In the genomic region with DNA sequence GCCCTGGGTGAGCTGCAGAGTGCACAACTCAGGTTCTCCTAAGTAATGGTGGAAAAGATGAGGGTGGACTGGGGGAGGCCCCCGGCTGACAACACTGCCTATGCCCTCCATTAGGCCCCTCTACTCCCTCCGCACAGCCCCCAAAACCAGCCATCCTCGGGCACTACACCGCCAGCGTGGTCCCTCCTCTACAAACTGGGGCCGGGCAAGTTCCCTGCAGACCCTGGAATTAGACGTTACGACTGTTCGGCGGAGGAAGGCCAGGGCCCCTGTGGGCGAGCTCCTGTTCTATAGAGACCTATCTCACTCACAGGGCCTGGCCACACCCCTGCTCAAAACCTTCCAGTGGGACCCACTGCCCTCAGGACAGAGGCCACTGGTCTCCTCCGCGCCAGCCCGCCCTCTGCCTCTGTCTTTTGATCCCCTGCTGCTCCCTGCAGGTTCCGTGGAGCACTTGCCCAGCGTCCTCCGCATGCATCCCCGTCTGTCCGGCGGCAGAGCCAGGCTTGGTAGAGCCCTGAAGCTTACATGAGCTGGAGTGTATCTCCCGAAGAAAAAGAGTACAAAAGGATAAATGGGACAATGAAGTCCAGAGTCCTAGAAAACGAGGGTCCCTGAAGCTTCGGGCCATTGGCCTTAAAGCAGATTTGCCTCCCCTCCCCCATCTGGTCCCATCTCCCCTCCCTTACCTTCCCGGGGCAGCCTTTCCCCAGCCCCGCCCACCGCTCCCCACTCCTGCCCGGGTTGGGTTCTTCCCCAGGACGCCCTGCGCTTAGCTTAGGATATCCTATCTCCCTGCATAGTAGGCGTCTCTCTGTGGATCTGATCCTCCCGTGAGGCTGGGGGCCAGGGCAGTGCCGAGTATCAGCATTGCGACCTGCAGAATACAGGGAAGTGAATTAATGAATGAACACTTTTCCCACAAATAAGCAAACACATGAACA, we compare ENCODE assay signal across 12 cellular contexts.
DNase-seq lines count a peak whose midpoint lies in the region; ATAC-seq and TF ChIP-seq lines count a peak whose summit lies in the region.
"Had no signal": no experiment of that assay in that cellular context is flagged by ENCODE, and none has a peak within 500 bp of the region (broad histone marks: within the 10 kb centered on the region; RNA-seq: fewer than 3 reads in every experiment).

No MANE protein-coding gene starts in this region.

- no peaks in the 10 kb centered on the region for H3K27me3 ChIP-seq in RWPE2 (ENCODE audit: insufficient read depth, poor library complexity, severe bottlenecking)
- H3K27me3 ChIP-seq: vagina had no signal

- no peak overlapping the region for H3K27ac Mint-ChIP-seq in activated naive CD4-positive, alpha-beta T cell treated with anti-CD3 and anti-CD28 coated beads, Interleukin-2, amount 50 U/mL, for 72 hours
- H3K27ac Mint-ChIP-seq in stimulated activated naive B cell treated with anti-CD40 and anti-IgM and Interleukin-4, amounts not matched to agents 10 μg/mL and 1 μg/mL and 100 μg/mL, for 72 hours, result no peak overlapping the region
- H3K27ac Mint-ChIP-seq: CD8-positive, alpha-beta T cell; immature natural killer cell had no signal

- no peak for DNase-seq in activated naive CD4-positive, alpha-beta T cell treated with anti-CD3 and anti-CD28 coated beads, Interleukin-2, amount 50 U/mL, for 72 hours (ENCODE audit: low spot score in 2 of 2)
- no peak for DNase-seq in activated naive CD4-positive, alpha-beta T cell treated with anti-CD3 and anti-CD28 coated beads, Interleukin-2, amount 50 U/mL, for 16 hours
- DNase-seq in RWPE2 (ENCODE audit: low spot score) (peak; percentile 66), hepatic stellate cell (ENCODE audit: low spot score) (peak; percentile 15), NCI-H446 (lab: John Stamatoyannopoulos, UW) (no peak), NCI-H1417 (lab: John Stamatoyannopoulos, UW) (no peak), T-helper 9 cell (no peak)
- DNase-seq in stimulated activated naive B cell treated with anti-CD40 and anti-IgM and Interleukin-4, amounts not matched to agents 10 μg/mL and 1 μg/mL and 100 μg/mL, for 72 hours, result no peak

- H3K36me3 Mint-ChIP-seq in activated naive CD4-positive, alpha-beta T cell treated with anti-CD3 and anti-CD28 coated beads, Interleukin-2, amount 50 U/mL, for 72 hours, result no peaks in the 10 kb centered on the region
- no peaks in the 10 kb centered on the region for H3K36me3 Mint-ChIP-seq in stimulated activated naive B cell treated with anti-CD40 and anti-IgM and Interleukin-4, amounts not matched to agents 10 μg/mL and 1 μg/mL and 100 μg/mL, for 72 hours
- H3K36me3 Mint-ChIP-seq: CD8-positive, alpha-beta T cell; immature natural killer cell; T-cell had no signal

- H3K27ac ChIP-seq in RWPE2 (ENCODE audit: poor library complexity, severe bottlenecking), result no peak overlapping the region
- H3K27ac ChIP-seq: vagina had no signal

- H3K9me3 Mint-ChIP-seq in activated naive CD4-positive, alpha-beta T cell treated with anti-CD3 and anti-CD28 coated beads, Interleukin-2, amount 50 U/mL, for 72 hours, result no peaks in the 10 kb centered on the region
- peaks cover 0 to 1% of the 10 kb centered on the region in 2 donors for H3K9me3 Mint-ChIP-seq in stimulated activated naive B cell treated with anti-CD40 and anti-IgM and Interleukin-4, amounts not matched to agents 10 μg/mL and 1 μg/mL and 100 μg/mL, for 72 hours
- H3K9me3 Mint-ChIP-seq: CD8-positive, alpha-beta T cell; immature natural killer cell; T-cell had no signal

- H3K4me3 Mint-ChIP-seq in stimulated activated naive B cell treated with anti-CD40 and anti-IgM and Interleukin-4, amounts not matched to agents 10 μg/mL and 1 μg/mL and 100 μg/mL, for 72 hours, result no peak overlapping the region
- H3K4me3 Mint-ChIP-seq: CD8-positive, alpha-beta T cell; T-cell had no signal

- peaks cover 2% of the 10 kb centered on the region for H3K9me3 ChIP-seq in RWPE2 (ENCODE audit: severe bottlenecking)
- H3K9me3 ChIP-seq: vagina had no signal

- H3K4me1 Mint-ChIP-seq in stimulated activated naive B cell treated with anti-CD40 and anti-IgM and Interleukin-4, amounts not matched to agents 10 μg/mL and 1 μg/mL and 100 μg/mL, for 72 hours, result peaks cover 7 to 8% of the 10 kb centered on the region in 2 donors

- no peak overlapping the region for H3K4me3 ChIP-seq in RWPE2 (ENCODE audit: severe bottlenecking)
- H3K4me3 ChIP-seq: vagina had no signal

- H3K4me1 ChIP-seq in RWPE2 (ENCODE audit: insufficient read depth, poor library complexity, severe bottlenecking), result no peaks in the 10 kb centered on the region

- peaks cover 42 to 58% of the 10 kb centered on the region in 2 donors for H3K27me3 Mint-ChIP-seq in stimulated activated naive B cell treated with anti-CD40 and anti-IgM and Interleukin-4, amounts not matched to agents 10 μg/mL and 1 μg/mL and 100 μg/mL, for 72 hours

- H3K36me3 ChIP-seq in RWPE2 (ENCODE audit: low read depth), result no peaks in the 10 kb centered on the region
- H3K36me3 ChIP-seq: vagina had no signal

- peak; percentile 26 to 45 for ATAC-seq in activated naive CD4-positive, alpha-beta T cell treated with anti-CD3 and anti-CD28 coated beads, Interleukin-2, amount 50 U/mL, for 72 hours
- peak; percentile 57 for ATAC-seq in RWPE2 (ENCODE audit: low read depth)
- ATAC-seq in stimulated activated naive B cell treated with anti-CD40 and anti-IgM and Interleukin-4, amounts not matched to agents 10 μg/mL and 1 μg/mL and 100 μg/mL, for 72 hours (replicated peaks), result peak; percentile 19 to 28

- TF ChIP-seq CTCF in RWPE2 (IDR thresholded peaks at IDR 0.05; ENCODE audit: poor library complexity, severe bottlenecking), result no peak

Comparison
In these comparisons a context has a peak if more than half of its experiments do, and no peak if none do; other contexts are left out.
1. DNase-seq: peak in RWPE2 (single experiment) and hepatic stellate cell (single experiment); none in activated naive CD4-positive, alpha-beta T cell treated with anti-CD3 and anti-CD28 coated beads, Interleukin-2, amount 50 U/mL, for 72 hours (0 of 2), activated naive CD4-positive, alpha-beta T cell treated with anti-CD3 and anti-CD28 coated beads, Interleukin-2, amount 50 U/mL, for 16 hours (single experiment), stimulated activated naive B cell treated with anti-CD40 and anti-IgM and Interleukin-4, amounts not matched to agents 10 μg/mL and 1 μg/mL and 100 μg/mL, for 72 hours (single experiment), NCI-H446 (0 of 2), NCI-H1417 (0 of 3) and T-helper 9 cell (single experiment).
2. Peak in every context shown above with its lines, with median percentiles within 50 percentile points of each other: ATAC-seq.